ENCODE assay signal across 22 cellular contexts in genomic region chr6:134840086-134840485, GRCh38.
DNase-seq lines count a peak whose midpoint lies in the region; ATAC-seq, FAIRE-seq and TF ChIP-seq lines count a peak whose summit lies in the region.
"Had no signal": no experiment of that assay in that cellular context is flagged by ENCODE, and none has a peak within 500 bp of the region (broad histone marks: within the 10 kb centered on the region; RNA-seq: fewer than 3 reads in every experiment).

No MANE protein-coding gene starts in this region.

- no peak overlapping the region for H3K27ac ChIP-seq in IMR-90 (ENCODE audit: insufficient read depth, low read length)
- H3K27ac ChIP-seq: sigmoid colon, upper lobe of right lung had no signal

- no peak overlapping the region for H3K4me2 ChIP-seq in IMR-90 (ENCODE audit: low read depth, low read length)

- no peak for TF ChIP-seq POLR2A in IMR-90 (IDR thresholded peaks at IDR 0.05; ENCODE audit: low read depth, low read length)

- no peak for TF ChIP-seq RAD21 in IMR-90 (IDR thresholded peaks at IDR 0.05; ENCODE audit: low read length)

- in situ Hi-C loops in IMR-90 (cut with MboI; ENCODE audit: low sequenced_read_pairs) = no loop called here

- no peak overlapping the region for H3K4me3 ChIP-seq in IMR-90 (ENCODE audit: insufficient read depth, low read depth, low read length)
- H3K4me3 ChIP-seq: sigmoid colon, upper lobe of right lung had no signal

- WGBS in IMR-90 (ENCODE audit: extremely low coverage in 2 of 2, insufficient read length in 1 of 2), 2 experiments = no CpG with 5 or more reads among the region's 6 CpGs

- intact Hi-C loops in IMR-90 (cut with micrococcal nuclease) = no loop called here
- intact Hi-C loops in activated CD8-positive, alpha-beta T cell treated with anti-CD3 and anti-CD28 coated beads for 36 hours (cut with micrococcal nuclease) = no loop called here
- intact Hi-C loops in CD14-positive monocyte (cut with micrococcal nuclease) = no loop called here

- no peak overlapping the region for H4K8ac ChIP-seq in IMR-90 (ENCODE audit: low read depth in 2 of 2, low read length in 2 of 2)

- no peaks in the 10 kb centered on the region for H3K9me3 ChIP-seq in IMR-90 (ENCODE audit: control insufficient read depth, insufficient read depth, low read length)
- H3K9me3 ChIP-seq: sigmoid colon, upper lobe of right lung had no signal

- no peak overlapping the region for H2AK9ac ChIP-seq in IMR-90 (replicated peaks; ENCODE audit: low read depth, low read length, poor library complexity)

- no peak for FAIRE-seq in urothelium cell line (lab: Jason Lieb, UNC)
- FAIRE-seq: A204.1, GM12892 had no signal

- dilution Hi-C loops in IMR-90 (cut with HindIII; ENCODE audit: low sequenced_read_pairs, unreplicated experiment) = no loop called here

- no peak overlapping the region for H2BK15ac ChIP-seq in IMR-90 (ENCODE audit: low read depth, low read length)

- H3K4me1 ChIP-seq in IMR-90 (ENCODE audit: control insufficient read depth, insufficient read depth, low read length) = peaks cover 11% of the 10 kb centered on the region
- H3K4me1 ChIP-seq: upper lobe of right lung had no signal

- BruUV-seq in IMR-90 (replicated peaks; lab: Mats Ljungman, UMichigan) = no TSS peak

- POLR2A ChIA-PET in IMR-90 (lab: Charles Lee; ENCODE audit: unreplicated experiment) = no interaction called here
- POLR2A ChIA-PET in activated CD8-positive, alpha-beta T cell treated with anti-CD3 and anti-CD28 coated beads for 36 hours (lab: Charles Lee) = no interaction called here

- H2BK120ac ChIP-seq in IMR-90 (ENCODE audit: low read depth, low read length) = no peak overlapping the region

- no peak overlapping the region for H3K56ac ChIP-seq in IMR-90 (ENCODE audit: extremely low read depth, insufficient read depth, low read length)

- H4K91ac ChIP-seq in IMR-90 (ENCODE audit: insufficient read depth, low read depth, low read length) = no peak overlapping the region

- no peak overlapping the region for H3K4me3 Mint-ChIP-seq in activated CD8-positive, alpha-beta T cell treated with anti-CD3 and anti-CD28 coated beads for 36 hours
- H3K4me3 Mint-ChIP-seq in CD14-positive monocyte = no peak overlapping the region
- H3K4me3 Mint-ChIP-seq: activated naive CD8-positive, alpha-beta T cell treated with anti-CD3 and anti-CD28 coated beads, Interleukin-2, amount 10 ng/mL, durations not matched to agents 7 days and 5 days; CD8-positive, alpha-beta T cell; stimulated activated memory B cell treated with anti-CD40 and anti-IgM and Interleukin-4, amounts not matched to agents 10 μg/mL and 1 μg/mL and 100 μg/mL, for 72 hours; T-helper 2 cell treated with Interferon-gamma antibody and Interleukin-4, amounts not matched to agents 5 μg/mL and 100 μg/mL, for 36 hours had no signal

- no peaks in the 10 kb centered on the region for H4K20me1 ChIP-seq in IMR-90 (ENCODE audit: insufficient read depth, low read length)

- H3K9me1 ChIP-seq in IMR-90 (ENCODE audit: insufficient read depth, low read length) = 0 out of 2 replicates have a peak, but pooled peaks cover 5% of the 10 kb centered on the region

- H3K36me3 Mint-ChIP-seq in activated CD8-positive, alpha-beta T cell treated with anti-CD3 and anti-CD28 coated beads for 36 hours (ENCODE audit: low read depth) = no peaks in the 10 kb centered on the region
- no peaks in the 10 kb centered on the region for H3K36me3 Mint-ChIP-seq in CD14-positive monocyte
- H3K36me3 Mint-ChIP-seq: activated naive CD8-positive, alpha-beta T cell treated with anti-CD3 and anti-CD28 coated beads, Interleukin-2, amount 10 ng/mL, durations not matched to agents 7 days and 5 days; CD8-positive, alpha-beta T cell; stimulated activated memory B cell treated with anti-CD40 and anti-IgM and Interleukin-4, amounts not matched to agents 10 μg/mL and 1 μg/mL and 100 μg/mL, for 72 hours had no signal

- H3K23ac ChIP-seq in IMR-90 (ENCODE audit: low read depth, low read length) = no peak overlapping the region

- H3K9me3 Mint-ChIP-seq in activated CD8-positive, alpha-beta T cell treated with anti-CD3 and anti-CD28 coated beads for 36 hours = no peaks in the 10 kb centered on the region
- no peaks in the 10 kb centered on the region for H3K9me3 Mint-ChIP-seq in CD14-positive monocyte
- H3K9me3 Mint-ChIP-seq: activated naive CD8-positive, alpha-beta T cell treated with anti-CD3 and anti-CD28 coated beads, Interleukin-2, amount 10 ng/mL, durations not matched to agents 7 days and 5 days; CD8-positive, alpha-beta T cell; stimulated activated memory B cell treated with anti-CD40 and anti-IgM and Interleukin-4, amounts not matched to agents 10 μg/mL and 1 μg/mL and 100 μg/mL, for 72 hours; T-helper 2 cell treated with Interferon-gamma antibody and Interleukin-4, amounts not matched to agents 5 μg/mL and 100 μg/mL, for 36 hours had no signal

- no peak overlapping the region for H2AFZ ChIP-seq in IMR-90 (replicated peaks; ENCODE audit: low read length, poor library complexity)

- no peaks in the 10 kb centered on the region for H3K27me3 ChIP-seq in IMR-90 (ENCODE audit: control insufficient read depth, insufficient read depth, low read length)
- H3K27me3 ChIP-seq: sigmoid colon, upper lobe of right lung had no signal

- peak overlapping the region; percentile 49 for H3K18ac ChIP-seq in IMR-90 (ENCODE audit: low read depth, low read length)

- no peak overlapping the region for H3K4ac ChIP-seq in IMR-90 (ENCODE audit: low read depth, low read length)

- no peak overlapping the region for H3K14ac ChIP-seq in IMR-90 (replicated peaks; ENCODE audit: low read depth, low read length)

- CTCF ChIA-PET in IMR-90 (lab: Yijun Ruan, JAX) = no interaction called here
- CTCF ChIA-PET in activated CD8-positive, alpha-beta T cell treated with anti-CD3 and anti-CD28 coated beads for 36 hours (lab: Charles Lee) = no interaction called here

- H2BK20ac ChIP-seq in IMR-90 (ENCODE audit: low read depth, low read length) = no peak overlapping the region

- no peak for TF ChIP-seq CTCF in IMR-90 (conservative IDR thresholded peaks at IDR 0.05; ENCODE audit: low read depth, low read length)
- TF ChIP-seq CTCF in activated CD8-positive, alpha-beta T cell treated with anti-CD3 and anti-CD28 coated beads for 36 hours (IDR thresholded peaks at IDR 0.05) = no peak
- no peak for TF ChIP-seq CTCF in CD14-positive monocyte (IDR thresholded peaks at IDR 0.05)

- no peak overlapping the region for H3K9ac ChIP-seq in IMR-90 (ENCODE audit: low read depth, low read length)

- no peaks in the 10 kb centered on the region for H3K27me3 Mint-ChIP-seq in activated CD8-positive, alpha-beta T cell treated with anti-CD3 and anti-CD28 coated beads for 36 hours
- peaks cover 1 to 3% (median 2%) of the 10 kb centered on the region in 3 donors for H3K27me3 Mint-ChIP-seq in CD14-positive monocyte (ENCODE audit: low read depth in 3 of 3)

- H2BK5ac ChIP-seq in IMR-90 (ENCODE audit: low read depth, low read length, poor library complexity, severe bottlenecking) = no peak overlapping the region

- ATAC-seq in GM19397 (IDR thresholded peaks at IDR 0.05; ENCODE audit: unreplicated experiment) (peak; percentile 79), HG02973 (IDR thresholded peaks at IDR 0.05; ENCODE audit: unreplicated experiment) (peak; percentile 65), IMR-90 (ENCODE audit: low read depth) (no peak)
- no peak for ATAC-seq in activated CD8-positive, alpha-beta T cell treated with anti-CD3 and anti-CD28 coated beads for 36 hours
- ATAC-seq: CD8-positive, alpha-beta T cell; stimulated activated memory B cell treated with anti-CD40 and anti-IgM and Interleukin-4, amounts not matched to agents 10 μg/mL and 1 μg/mL and 100 μg/mL, for 72 hours; upper lobe of right lung had no signal

- DNase-seq in COLO668 (lab: John Stamatoyannopoulos, UW; ENCODE audit: unreplicated experiment) (peak; percentile 9), IMR-90 (no peak), urothelium cell line (ENCODE audit: low spot score) (no peak), AG08395 (ENCODE audit: low spot score) (no peak), CD14-positive monocyte (ENCODE audit: low spot score) (no peak)
- no peak for DNase-seq in activated CD8-positive, alpha-beta T cell treated with anti-CD3 and anti-CD28 coated beads for 36 hours
- DNase-seq: activated CD4-positive, alpha-beta T cell treated with anti-CD3 and anti-CD28 coated beads for 4 hours; activated naive CD8-positive, alpha-beta T cell treated with anti-CD3 and anti-CD28 coated beads, Interleukin-2, amount 10 ng/mL, durations not matched to agents 7 days and 5 days; activated T-cell treated with anti-CD3 and anti-CD28 coated beads, Interleukin-2, amount 50 U/mL, for 1 hour; CD8-positive, alpha-beta T cell; foreskin melanocyte; mesenchymal stem cell; NCI-H187 treated with DMSO at 0.1 percent for 48 hours; NCI-H748 treated with DMSO at 0.1 percent for 48 hours; sigmoid colon; upper lobe of right lung had no signal

- H3K79me1 ChIP-seq in IMR-90 (ENCODE audit: low read depth in 1 of 2, low read length in 2 of 2) = no peaks in the 10 kb centered on the region

- no peaks in the 10 kb centered on the region for H3K4me1 Mint-ChIP-seq in activated CD8-positive, alpha-beta T cell treated with anti-CD3 and anti-CD28 coated beads for 36 hours (ENCODE audit: low read depth)
- no peaks in the 10 kb centered on the region for H3K4me1 Mint-ChIP-seq in CD14-positive monocyte
- H3K4me1 Mint-ChIP-seq: activated naive CD8-positive, alpha-beta T cell treated with anti-CD3 and anti-CD28 coated beads, Interleukin-2, amount 10 ng/mL, durations not matched to agents 7 days and 5 days; stimulated activated memory B cell treated with anti-CD40 and anti-IgM and Interleukin-4, amounts not matched to agents 10 μg/mL and 1 μg/mL and 100 μg/mL, for 72 hours had no signal

- no peak overlapping the region; the same call in 1 of the 2 replicates for H2AK5ac ChIP-seq in IMR-90 (ENCODE audit: low read depth, low read length)

- no peak overlapping the region for H3K27ac Mint-ChIP-seq in activated CD8-positive, alpha-beta T cell treated with anti-CD3 and anti-CD28 coated beads for 36 hours
- no peak overlapping the region for H3K27ac Mint-ChIP-seq in CD14-positive monocyte
- H3K27ac Mint-ChIP-seq: activated naive CD8-positive, alpha-beta T cell treated with anti-CD3 and anti-CD28 coated beads, Interleukin-2, amount 10 ng/mL, durations not matched to agents 7 days and 5 days; CD8-positive, alpha-beta T cell; stimulated activated memory B cell treated with anti-CD40 and anti-IgM and Interleukin-4, amounts not matched to agents 10 μg/mL and 1 μg/mL and 100 μg/mL, for 72 hours; T-helper 2 cell treated with Interferon-gamma antibody and Interleukin-4, amounts not matched to agents 5 μg/mL and 100 μg/mL, for 36 hours had no signal

- H4K5ac ChIP-seq in IMR-90 (ENCODE audit: low read depth, low read length) = peak overlapping the region; percentile 46

- H3K36me3 ChIP-seq in IMR-90 (ENCODE audit: control insufficient read depth, insufficient read depth, low read length) = no peaks in the 10 kb centered on the region
- H3K36me3 ChIP-seq: sigmoid colon, upper lobe of right lung had no signal

TF ChIP-seq in IMR-90, 13 proteins besides CTCF, POLR2A, EP300 and RAD21 (continues in another document):
- no peak for TF ChIP-seq RFX5 (IDR thresholded peaks at IDR 0.05; ENCODE audit: low read depth, low read length)
- TF ChIP-seq BHLHE40 (IDR thresholded peaks at IDR 0.05; ENCODE audit: low read depth, low read length) = no peak
- TF ChIP-seq FOS (IDR thresholded peaks at IDR 0.05; ENCODE audit: low read depth, low read length) = no peak
- no peak for TF ChIP-seq MAFK (IDR thresholded peaks at IDR 0.05; ENCODE audit: low read depth, low read length)

Comparison
In these comparisons a context has a peak if more than half of its experiments do, and no peak if none do; other contexts are left out.
1. ATAC-seq: peak in GM19397 (single experiment) and HG02973 (single experiment); none in IMR-90 (single experiment) and activated CD8-positive, alpha-beta T cell treated with anti-CD3 and anti-CD28 coated beads for 36 hours (single experiment).